Comparison of ENCODE assay signal across 8 cellular contexts in genomic region chr1:58883888-58884482, GRCh38.
DNase-seq lines count a peak whose midpoint lies in the region; ATAC-seq and TF ChIP-seq lines count a peak whose summit lies in the region.

No MANE protein-coding gene starts in this region.

- H3K4me1 ChIP-seq in gastroesophageal sphincter (peaks cover 0 to 55% (median 7%) of the 10 kb centered on the region in 3 donors), vagina (peaks cover 66% of the 10 kb centered on the region)

- H3K4me3 ChIP-seq in gastroesophageal sphincter (no peak overlapping the region), vagina (no peak overlapping the region)

- DNase-seq in Right ventricle myocardium superior (peak; percentile 32), cardiac septum (ENCODE audit: low spot score) (no peak), NOMO-1 (lab: John Stamatoyannopoulos, UW; ENCODE audit: unreplicated experiment in 2 of 2) (peak; percentile 39 to 44), vagina (ENCODE audit: extremely low spot score in 2 of 2) (no peak), substantia nigra (lab: John Stamatoyannopoulos, UW) (no peak)

- TF ChIP-seq POLR2A in gastroesophageal sphincter (IDR thresholded peaks at IDR 0.05) (no peak), vagina (IDR thresholded peaks at IDR 0.05) (no peak)

- TF ChIP-seq CTCF in gastroesophageal sphincter (IDR thresholded peaks at IDR 0.05) (no peak), vagina (IDR thresholded peaks at IDR 0.05) (no peak)

- intact Hi-C loops in Right ventricle myocardium superior (cut with DNase I): loop anchor here (10.0 kb wide), 1 partner anchor 99 kb away; the partner anchor contains the start of gene JUN
- intact Hi-C loops in cardiac septum (cut with DNase I): loop anchor here (5.0 kb wide), 1 partner anchor 67 kb away; no protein-coding TSS in a partner anchor
- intact Hi-C loops in vagina (cut with DNase I): loop anchor here (10.0 kb wide), 1 partner anchor 69 kb away; no protein-coding TSS in a partner anchor

- H3K9me3 ChIP-seq in gastroesophageal sphincter: no peaks in the 10 kb centered on the region
- H3K9me3 ChIP-seq in vagina: no peaks in the 10 kb centered on the region

- no peak for TF ChIP-seq EP300 in gastroesophageal sphincter (IDR thresholded peaks at IDR 0.05)

- WGBS in gastroesophageal sphincter (ENCODE audit: low coverage in 1 of 2), 2 donors: 55 to 74% methylated on average over 4 of the region's 4 CpGs

- no peaks in the 10 kb centered on the region for H3K36me3 ChIP-seq in gastroesophageal sphincter
- no peaks in the 10 kb centered on the region for H3K36me3 ChIP-seq in vagina

- H3K27me3 ChIP-seq in gastroesophageal sphincter (no peaks in the 10 kb centered on the region), vagina (no peaks in the 10 kb centered on the region)

- ATAC-seq in Right ventricle myocardium superior (ENCODE audit: poor library complexity) (no peak), gastroesophageal sphincter (no peak), GM18520 (IDR thresholded peaks at IDR 0.05; ENCODE audit: unreplicated experiment) (no peak), GM18907 (IDR thresholded peaks at IDR 0.05; ENCODE audit: unreplicated experiment) (no peak)

- H3K27ac ChIP-seq in gastroesophageal sphincter: peak overlapping the region in 3 of 4 donors; percentile 30 to 65 (median 57)
- peak overlapping the region; percentile 74 for H3K27ac ChIP-seq in vagina
- H3K27ac ChIP-seq in substantia nigra (ENCODE audit: low read depth, low read length, poor library complexity, severe bottlenecking): no peak overlapping the region

Comparison
In these comparisons a context has a peak if more than half of its experiments do, and no peak if none do; other contexts are left out.
1. DNase-seq: peak in Right ventricle myocardium superior (single experiment) and NOMO-1 (2 of 2); none in cardiac septum (single experiment), vagina (0 of 2) and substantia nigra (0 of 49).